ENCODE assay signal across 8 cellular contexts in genomic region chr12:9064201-9064814, GRCh38. TPM values are rescaled to one million over a fixed set of nuclear protein-coding genes. Genes with fewer than 3 reads are reported as not detected.
DNase-seq lines count a peak whose midpoint lies in the region; ATAC-seq and TF ChIP-seq lines count a peak whose summit lies in the region.

No MANE protein-coding gene starts in this region.

- no peaks in the 10 kb centered on the region for H4K20me1 ChIP-seq in OCI-LY3 (ENCODE audit: insufficient read depth, low read length)

- no peak overlapping the region for H3K4me2 ChIP-seq in OCI-LY3 (ENCODE audit: low read length)

- H3K36me3 ChIP-seq in OCI-LY3 (replicated peaks; ENCODE audit: low read depth, low read length) = peaks cover 3% of the 10 kb centered on the region
- H3K36me3 ChIP-seq in suprapubic skin = no peaks in the 10 kb centered on the region

- TF ChIP-seq EP300 in suprapubic skin (IDR thresholded peaks at IDR 0.05) = no peak

- H3K27me3 ChIP-seq in OCI-LY3 (ENCODE audit: low read depth, low read length) (no peaks in the 10 kb centered on the region), suprapubic skin (no peaks in the 10 kb centered on the region)

- peak; percentile 61 for ATAC-seq in HG02870 (IDR thresholded peaks at IDR 0.05; ENCODE audit: unreplicated experiment)

- H3K27me3 Mint-ChIP-seq in nephron (ENCODE audit: low read depth) = no peaks in the 10 kb centered on the region

- DNase-seq in EH (ENCODE audit: low read depth) (peak; percentile 45), foreskin fibroblast (peak; percentile 20 to 72), suprapubic skin (ENCODE audit: low spot score in 2 of 2) (peak in 1 of 2 donors; percentile 76), cortex of kidney (lab: John Stamatoyannopoulos, UW) (no peak)
- DNase-seq in activated naive CD4-positive, alpha-beta T cell treated with Interleukin-2 at 50 U/mL for 16 hours = peak; percentile 59

- H3K9ac ChIP-seq in OCI-LY3 (ENCODE audit: low read length) = no peak overlapping the region

- H3K4me1 ChIP-seq in OCI-LY3 (ENCODE audit: low read length) (peaks cover 8% of the 10 kb centered on the region; the same call in 1 of the 2 replicates), suprapubic skin (peaks cover 15% of the 10 kb centered on the region)

- H3K79me2 ChIP-seq in OCI-LY3 (ENCODE audit: low read length) = no peaks in the 10 kb centered on the region

- H3K4me3 ChIP-seq in OCI-LY3 (ENCODE audit: low read length) (no peak overlapping the region), foreskin fibroblast (ENCODE audit: low read depth in 1 of 2, low read length in 2 of 2) (peak overlapping the region; percentile 55 to 69), suprapubic skin (peak overlapping the region; percentile 88)

- peaks cover 3% of the 10 kb centered on the region for H3K36me3 Mint-ChIP-seq in nephron (ENCODE audit: low read depth)

- TF ChIP-seq CTCF in OCI-LY3 (IDR thresholded peaks at IDR 0.05; ENCODE audit: low read depth, low read length) = peak; percentile 36
- peak; percentile 4 for TF ChIP-seq CTCF in foreskin fibroblast (IDR thresholded peaks at IDR 0.05; ENCODE audit: low read depth, low read length)
- TF ChIP-seq CTCF in nephron (IDR thresholded peaks at IDR 0.05; ENCODE audit: unreplicated experiment in 3 of 3) = peak; percentile 49 to 57 (median 55)
- TF ChIP-seq CTCF in suprapubic skin (IDR thresholded peaks at IDR 0.05) = peak in 1 of 2 donors; percentile 40

- H3K4me3 Mint-ChIP-seq in nephron = peak overlapping the region; percentile 83 to 89 (median 85)

- 7% methylated on average over 24 of the region's 51 CpGs for WGBS in suprapubic skin

- TF ChIP-seq POLR2A in suprapubic skin (IDR thresholded peaks at IDR 0.05) = peak in 1 of 2 donors; percentile 12

- no peaks in the 10 kb centered on the region for H3K9me3 Mint-ChIP-seq in nephron

- H3K27ac ChIP-seq in OCI-LY3 (ENCODE audit: low read length) (no peak overlapping the region), suprapubic skin (peak overlapping the region; percentile 96)

- H3K27ac Mint-ChIP-seq in nephron = peak overlapping the region; percentile 80 to 95 (median 91)

- H3K4me1 Mint-ChIP-seq in nephron = peaks cover 10% of the 10 kb centered on the region

- H3K9me3 ChIP-seq in OCI-LY3 (ENCODE audit: insufficient read depth, low read length) (no peaks in the 10 kb centered on the region), suprapubic skin (no peaks in the 10 kb centered on the region)

- no peak overlapping the region for H2AFZ ChIP-seq in OCI-LY3 (ENCODE audit: low read depth, low read length)

RNA-seq across cellular contexts. Expression of gene A2M, which starts 51.4 kb away (rescaled TPM):
- total RNA-seq in suprapubic skin = 10 to 100 TPM; 47.6 to 84.4 (median 54.8) TPM
